In the genomic region with DNA sequence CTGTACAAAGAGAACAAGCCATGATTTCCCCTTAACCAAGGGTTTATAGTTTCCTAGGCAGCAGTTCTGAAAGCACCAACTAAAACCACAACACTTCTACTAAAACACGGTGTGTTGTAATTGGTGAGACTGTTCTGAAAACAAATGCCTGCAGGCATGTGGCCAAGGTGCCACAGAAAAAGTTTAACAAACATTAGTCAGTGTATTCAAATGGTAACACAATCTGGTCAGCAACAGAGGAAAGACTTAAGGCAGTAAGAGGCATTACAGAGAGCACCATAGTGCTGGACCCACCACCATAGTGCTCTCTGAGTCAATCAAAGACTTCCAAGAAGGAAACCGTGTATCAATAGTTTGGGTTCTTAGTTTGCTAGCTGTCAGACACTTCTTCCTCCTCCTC, we compare ENCODE assay signal across 13 cellular contexts. TPM values are rescaled to one million over a fixed set of nuclear protein-coding genes. Genes with fewer than 3 reads are reported as not detected.
DNase-seq lines count a peak whose midpoint lies in the region; ATAC-seq and TF ChIP-seq lines count a peak whose summit lies in the region.
"Had no signal": no experiment of that assay in that cellular context is flagged by ENCODE, and none has a peak within 500 bp of the region (broad histone marks: within the 10 kb centered on the region; RNA-seq: fewer than 3 reads in every experiment).

No MANE protein-coding gene starts in this region.

- no peaks in the 10 kb centered on the region for H3K27me3 Mint-ChIP-seq in HFFc6 (ENCODE audit: insufficient read depth)
- H3K27me3 Mint-ChIP-seq in activated naive CD8-positive, alpha-beta T cell treated with anti-CD3 and anti-CD28 coated beads, Interleukin-2, amount 50 U/mL, for 24 hours: no peaks in the 10 kb centered on the region
- H3K27me3 Mint-ChIP-seq: CD4-positive, CD25-positive, alpha-beta regulatory T cell had no signal

- intact Hi-C loops in left cardiac atrium (cut with DNase I): no loop called here

- peak; percentile 70 for DNase-seq in HFFc6
- DNase-seq in activated naive CD8-positive, alpha-beta T cell treated with anti-CD3 and anti-CD28 coated beads, Interleukin-2, amount 50 U/mL, for 24 hours: no peak
- DNase-seq in iris pigment epithelial cell (ENCODE audit: low read depth): peak; percentile 95
- no peak for DNase-seq in left cardiac atrium
- no peak for DNase-seq in cerebellum (ENCODE audit: low spot score)
- DNase-seq in stimulated activated naive CD4-positive, alpha-beta T cell treated with Interleukin-2 at 50 U/mL for 16 hours (lab: John Stamatoyannopoulos, UW): no peak
- DNase-seq in HEK293T (ENCODE audit: extremely low spot score): no peak
- DNase-seq: activated effector memory CD4-positive, alpha-beta T cell treated with anti-CD3 and anti-CD28 coated beads, Interleukin-2, amount 50 U/mL, for 16 hours; CD4-positive, CD25-positive, alpha-beta regulatory T cell; NCI-H2029; RPMI8226; stimulated activated CD4-positive, alpha-beta T cell treated with anti-CD3 and anti-CD28 coated beads, Interleukin-12 subunit alpha, Interleukin-12 subunit beta, amount 100 ng/mL, for 4 hours had no signal

- no peak overlapping the region for H2AFZ ChIP-seq in ACC112 (ENCODE audit: low read length, unreplicated experiment)

- no peak overlapping the region for H3K4me3 ChIP-seq in ACC112 (ENCODE audit: low read depth, low read length)

- H3K4me1 ChIP-seq in ACC112 (ENCODE audit: control insufficient read depth, insufficient read depth, low read length, unreplicated experiment): peaks cover 40% of the 10 kb centered on the region

- peak overlapping the region; percentile 75 for H3K27ac ChIP-seq in ACC112 (ENCODE audit: low read depth, low read length)

- no peak overlapping the region for H3K4me3 Mint-ChIP-seq in HFFc6
- H3K4me3 Mint-ChIP-seq in activated naive CD8-positive, alpha-beta T cell treated with anti-CD3 and anti-CD28 coated beads, Interleukin-2, amount 50 U/mL, for 24 hours: no peak overlapping the region
- H3K4me3 Mint-ChIP-seq: CD4-positive, CD25-positive, alpha-beta regulatory T cell had no signal

- H3K27ac Mint-ChIP-seq in HFFc6: peak overlapping the region; percentile 72
- peak overlapping the region; percentile 6 for H3K27ac Mint-ChIP-seq in activated naive CD8-positive, alpha-beta T cell treated with anti-CD3 and anti-CD28 coated beads, Interleukin-2, amount 50 U/mL, for 24 hours

- no peaks in the 10 kb centered on the region for H3K9me3 Mint-ChIP-seq in HFFc6
- H3K9me3 Mint-ChIP-seq in activated naive CD8-positive, alpha-beta T cell treated with anti-CD3 and anti-CD28 coated beads, Interleukin-2, amount 50 U/mL, for 24 hours: no peaks in the 10 kb centered on the region
- H3K9me3 Mint-ChIP-seq: CD4-positive, CD25-positive, alpha-beta regulatory T cell had no signal

- peak; percentile 46 for ATAC-seq in activated naive CD8-positive, alpha-beta T cell treated with anti-CD3 and anti-CD28 coated beads, Interleukin-2, amount 50 U/mL, for 24 hours
- no peak for ATAC-seq in left cardiac atrium

- peaks cover 13% of the 10 kb centered on the region; the same call in 1 of the 2 replicates for H3K36me3 ChIP-seq in ACC112 (ENCODE audit: insufficient read depth, low read length)

- H3K27me3 ChIP-seq in ACC112 (ENCODE audit: insufficient read depth, low read length): no peaks in the 10 kb centered on the region

- peaks cover 43% of the 10 kb centered on the region for H3K4me1 Mint-ChIP-seq in HFFc6 (ENCODE audit: low read depth)
- H3K4me1 Mint-ChIP-seq in activated naive CD8-positive, alpha-beta T cell treated with anti-CD3 and anti-CD28 coated beads, Interleukin-2, amount 50 U/mL, for 24 hours: peaks cover 7% of the 10 kb centered on the region

- H3K79me2 ChIP-seq in ACC112 (ENCODE audit: control insufficient read depth, insufficient read depth, low read length, unreplicated experiment): peaks cover 2% of the 10 kb centered on the region

- no peak for TF ChIP-seq CTCF in HFFc6 (IDR thresholded peaks at IDR 0.05)

- POLR2A ChIA-PET in HEK293T (lab: Yijun Ruan, JAX): no interaction called here

- CTCF ChIA-PET in HEK293T (lab: Yijun Ruan, JAX): no interaction called here

- peaks cover 56% of the 10 kb centered on the region for H3K36me3 Mint-ChIP-seq in HFFc6 (ENCODE audit: low read depth)
- peaks cover 45% of the 10 kb centered on the region for H3K36me3 Mint-ChIP-seq in activated naive CD8-positive, alpha-beta T cell treated with anti-CD3 and anti-CD28 coated beads, Interleukin-2, amount 50 U/mL, for 24 hours (ENCODE audit: low read depth)

TF ChIP-seq in HEK293T, 16 proteins besides CTCF, POLR2A, EP300 and RAD21:
- no peak for TF ChIP-seq L3MBTL2 (conservative IDR thresholded peaks at IDR 0.05)
- TF ChIP-seq HDGF (IDR thresholded peaks at IDR 0.05; ENCODE audit: borderline replicate concordance): no peak
- no peak for TF ChIP-seq TARDBP (IDR thresholded peaks at IDR 0.05)
- no peak for TF ChIP-seq LEF1 (IDR thresholded peaks at IDR 0.05; ENCODE audit: borderline replicate concordance)
- TF ChIP-seq NFRKB (IDR thresholded peaks at IDR 0.05): no peak
- no peak for TF ChIP-seq BHLHE40 (IDR thresholded peaks at IDR 0.05; ENCODE audit: borderline replicate concordance)
- TF ChIP-seq SUZ12 (IDR thresholded peaks at IDR 0.05): no peak
- TF ChIP-seq, protein P1, sequence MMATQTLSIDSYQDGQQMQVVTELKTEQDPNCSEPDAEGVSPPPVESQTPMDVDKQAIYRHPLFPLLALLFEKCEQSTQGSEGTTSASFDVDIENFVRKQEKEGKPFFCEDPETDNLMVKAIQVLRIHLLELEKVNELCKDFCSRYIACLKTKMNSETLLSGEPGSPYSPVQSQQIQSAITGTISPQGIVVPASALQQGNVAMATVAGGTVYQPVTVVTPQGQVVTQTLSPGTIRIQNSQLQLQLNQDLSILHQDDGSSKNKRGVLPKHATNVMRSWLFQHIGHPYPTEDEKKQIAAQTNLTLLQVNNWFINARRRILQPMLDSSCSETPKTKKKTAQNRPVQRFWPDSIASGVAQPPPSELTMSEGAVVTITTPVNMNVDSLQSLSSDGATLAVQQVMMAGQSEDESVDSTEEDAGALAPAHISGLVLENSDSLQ (IDR thresholded peaks at IDR 0.05): no peak
- TF ChIP-seq FOXM1 (IDR thresholded peaks at IDR 0.05; ENCODE audit: borderline replicate concordance): no peak
- no peak for TF ChIP-seq FOXA1 (IDR thresholded peaks at IDR 0.05)
- no peak for TF ChIP-seq CTBP1 (IDR thresholded peaks at IDR 0.05; ENCODE audit: borderline replicate concordance)
- no peak for TF ChIP-seq ARNT (IDR thresholded peaks at IDR 0.05)

RNA-seq across cellular contexts. Expression of a gene that starts 16.7 kb away (rescaled TPM):
- total RNA-seq in HFFc6 (2021; fragmentation: NEBNext Ultra II Directional; extraction: Animal tissue kit (Norgen Biotek cat#: 25700)): 10 to 100 TPM; 15.7 to 19.3 (median 18.0) TPM
- total RNA-seq in left cardiac atrium (10 to 100 TPM in 1 of 2 donors, 1 to 10 TPM in 1; 9.9 to 10.2 TPM), cerebellum (14.4 TPM)

RNA-seq across cellular contexts. Expression of a gene that starts 19.4 kb away (rescaled TPM):
- total RNA-seq in HFFc6 (2021; fragmentation: NEBNext Ultra II Directional; extraction: Animal tissue kit (Norgen Biotek cat#: 25700)): 1 to 10 TPM; 1.3 to 2.4 (median 1.9) TPM
- total RNA-seq in left cardiac atrium: 1 to 10 TPM; 6.2 to 6.3 TPM
- total RNA-seq in cerebellum: 12.8 TPM

RNA-seq across cellular contexts. Expression of a gene that starts 22.8 kb away (rescaled TPM):
- total RNA-seq in HFFc6 (2021; fragmentation: NEBNext Ultra II Directional; extraction: Animal tissue kit (Norgen Biotek cat#: 25700)): 10 to 100 TPM; 52.6 to 63.8 (median 56.9) TPM
- 10 to 100 TPM; 34.6 to 36.4 TPM for total RNA-seq in left cardiac atrium
- 75.5 TPM for total RNA-seq in cerebellum

RNA-seq across cellular contexts. Expression of a gene that starts 58.4 kb away (rescaled TPM):
- 10 to 100 TPM; 48.3 to 61.7 (median 57.0) TPM for total RNA-seq in HFFc6 (2021; fragmentation: NEBNext Ultra II Directional; extraction: Animal tissue kit (Norgen Biotek cat#: 25700))
- total RNA-seq in left cardiac atrium: 10 to 100 TPM; 21.1 to 34.0 TPM
- 39.9 TPM for total RNA-seq in cerebellum

Comparison
In these comparisons a context has a peak if more than half of its experiments do, and no peak if none do; other contexts are left out.
1. DNase-seq: peak in HFFc6 (single experiment) and iris pigment epithelial cell (single experiment); none in activated naive CD8-positive, alpha-beta T cell treated with anti-CD3 and anti-CD28 coated beads, Interleukin-2, amount 50 U/mL, for 24 hours (single experiment), left cardiac atrium (single experiment), cerebellum (single experiment), stimulated activated naive CD4-positive, alpha-beta T cell treated with Interleukin-2 at 50 U/mL for 16 hours (single experiment) and HEK293T (single experiment).